ENCODE assay signal across 22 cellular contexts in genomic region chr7:77474756-77475155, GRCh38. TPM values are rescaled to one million over a fixed set of nuclear protein-coding genes. Genes with fewer than 3 reads are reported as not detected.
DNase-seq lines count a peak whose midpoint lies in the region; ATAC-seq, FAIRE-seq and TF ChIP-seq lines count a peak whose summit lies in the region.
"Had no signal": no experiment of that assay in that cellular context is flagged by ENCODE, and none has a peak within 500 bp of the region (broad histone marks: within the 10 kb centered on the region; RNA-seq: fewer than 3 reads in every experiment).

No MANE protein-coding gene starts in this region.

- no peak for FAIRE-seq in K562 (lab: Jason Lieb, UNC)
- FAIRE-seq: A204.1, GM12878, HepG2 had no signal

- in situ Hi-C loops in GM23248 (cut with MboI): no loop called here
- in situ Hi-C loops in K562 (cut with MboI): no loop called here

- H3F3A ChIP-seq in GM23248 (ENCODE audit: insufficient read depth): 0 out of 2 replicates have a peak, but pooled peaks cover 10% of the 10 kb centered on the region

- TF ChIP-seq CTCF in K562 (IDR thresholded peaks at IDR 0.05 in 2 of 3, conservative IDR thresholded peaks at IDR 0.05 in 1 of 3; ENCODE audit: insufficient read depth in 2 of 3, low read depth in 1 of 3, low read length in 3 of 3): no peak
- no peak for TF ChIP-seq CTCF in neutrophil (IDR thresholded peaks at IDR 0.05)

- BruUV-seq in K562 (replicated peaks; lab: Mats Ljungman, UMichigan): no TSS peak

- TF ChIP-seq POLR2A in K562 (conservative IDR thresholded peaks at IDR 0.05): no peak

- TF ChIP-seq EP300 in K562 (IDR thresholded peaks at IDR 0.05; ENCODE audit: low read length): no peak

- DNase-seq in GM23248 (no peak), K562 (ENCODE audit: extremely low read depth in 1 of 4, low spot score in 3 of 4) (no peak), NCI-H2196 (lab: John Stamatoyannopoulos, UW; ENCODE audit: unreplicated experiment) (no peak)
- DNase-seq in activated T-cell treated with anti-CD3 and anti-CD28 coated beads, Interleukin-2, amount 50 U/mL, for 1 hour: no peak
- DNase-seq: CD4-positive, CD25-positive, alpha-beta regulatory T cell; CD8-positive, alpha-beta memory T cell; COR-L47; DMS 273 treated with DMSO at 0.1 percent for 48 hours; DMS53; DND-41; EL; GOT3; H9; KG1 had no signal

- peak overlapping the region in 6 of 11 experiments; percentile 29 to 69 (median 62); a peak in 10 of 22 replicates for H3K4me2 ChIP-seq in BLaER1 treated with 17β-estradiol and CSF1 and Interleukin-3, amounts not matched to agents 10 nM and 100 nM
- H3K4me2 ChIP-seq in GM23248 (ENCODE audit: unreplicated experiment) (no peak overlapping the region), K562 (ENCODE audit: insufficient read depth, low read length) (no peak overlapping the region)
- H3K4me2 ChIP-seq: BLaER1 had no signal

- H3K9ac ChIP-seq in BLaER1 treated with 17β-estradiol and CSF1 and Interleukin-3, amounts not matched to agents 10 nM and 100 nM: no peak overlapping the region
- H3K9ac ChIP-seq in GM23248: no peak overlapping the region
- H3K9ac ChIP-seq in K562 (ENCODE audit: insufficient read depth in 1 of 2, low read depth in 2 of 2, low read length in 2 of 2): no peak overlapping the region
- H3K9ac ChIP-seq: BLaER1 had no signal

- POLR2A ChIA-PET in K562 (lab: Yijun Ruan, JAX): interaction anchor here (0.6 to 1.6 kb wide), 3 partner anchors 11 to 120 kb away, joined by 3 to 5 read pairs (median 3); no protein-coding TSS in a partner anchor

- no peak overlapping the region for H3K4me3 ChIP-seq in BLaER1 treated with 17β-estradiol and CSF1 and Interleukin-3, amounts not matched to agents 10 nM and 100 nM
- H3K4me3 ChIP-seq in GM23248 (no peak overlapping the region), K562 (no peak overlapping the region), neutrophil (ENCODE audit: low read depth in 1 of 2, low read length in 1 of 2) (no peak overlapping the region)
- H3K4me3 ChIP-seq: BLaER1, GM12878 had no signal

- no peaks in the 10 kb centered on the region for H3K9me1 ChIP-seq in K562 (ENCODE audit: control insufficient read depth, insufficient read depth, low read length)

- H3K27me3 ChIP-seq in BLaER1 treated with 17β-estradiol and CSF1 and Interleukin-3, amounts not matched to agents 10 nM and 100 nM: no peaks in the 10 kb centered on the region
- H3K27me3 ChIP-seq in GM23248 (replicated peaks; ENCODE audit: insufficient read depth) (no peaks in the 10 kb centered on the region), K562 (ENCODE audit: control insufficient read depth in 2 of 2, insufficient read depth in 2 of 2, low read length in 2 of 2) (peaks cover 12% of the 10 kb centered on the region in 2 experiments), neutrophil (no peaks in the 10 kb centered on the region)
- H3K27me3 ChIP-seq: BLaER1 had no signal

- no peaks in the 10 kb centered on the region for H3K36me3 ChIP-seq in BLaER1 treated with 17β-estradiol and CSF1 and Interleukin-3, amounts not matched to agents 10 nM and 100 nM
- H3K36me3 ChIP-seq in GM23248 (ENCODE audit: low read depth) (no peaks in the 10 kb centered on the region), K562 (ENCODE audit: control insufficient read depth, insufficient read depth, low read length) (no peaks in the 10 kb centered on the region), neutrophil (no peaks in the 10 kb centered on the region)
- H3K36me3 ChIP-seq: BLaER1 had no signal

- TF ChIP-seq RAD21 in K562 (CRISPR knock-in tag; conservative IDR thresholded peaks at IDR 0.05 in 1 of 2, IDR thresholded peaks at IDR 0.05 in 1 of 2): no peak

- ATAC-seq in K562 (no peak), GM19463 (IDR thresholded peaks at IDR 0.05; ENCODE audit: unreplicated experiment) (no peak)
- ATAC-seq: GM12878, HepG2 had no signal

- H3K4me1 ChIP-seq in BLaER1 treated with 17β-estradiol and CSF1 and Interleukin-3, amounts not matched to agents 10 nM and 100 nM: peaks cover 0 to 34% (median 11%) of the 10 kb centered on the region in 10 experiments; a peak in 11 of 20 replicates
- peaks cover 8% of the 10 kb centered on the region; the same call in 1 of the 2 replicates for H3K4me1 ChIP-seq in GM23248 (ENCODE audit: insufficient read depth)
- no peaks in the 10 kb centered on the region; a peak in 2 of 5 replicates for H3K4me1 ChIP-seq in K562 (replicated peaks in 1 of 2; ENCODE audit: control insufficient read depth in 2 of 2, insufficient read depth in 2 of 2, low read length in 2 of 2)
- H3K4me1 ChIP-seq in neutrophil (ENCODE audit: control insufficient read depth in 1 of 2, insufficient read depth in 1 of 2, low read depth in 1 of 2, low read length in 1 of 2): peaks cover 18 to 24% of the 10 kb centered on the region in 2 experiments
- H3K4me1 ChIP-seq: BLaER1 had no signal

- H3K79me2 ChIP-seq in GM23248 (ENCODE audit: insufficient read depth) (no peaks in the 10 kb centered on the region), K562 (ENCODE audit: control insufficient read depth, insufficient read depth, low read length) (no peaks in the 10 kb centered on the region)

- H3K9me2 ChIP-seq in GM23248 (ENCODE audit: insufficient read depth): no peaks in the 10 kb centered on the region

- H2AFZ ChIP-seq in GM23248 (peak overlapping the region; percentile 42; the same call in 1 of the 2 replicates), K562 (ENCODE audit: low read depth, low read length) (peak overlapping the region; percentile 36)

- WGBS in GM23248 (ENCODE audit: low coverage in 1 of 2, low lambda C conversion rate in 2 of 2, missing lambda C conversion rate in 2 of 2), 2 experiments: 67 to 70% methylated on average over 3 of the region's 3 CpGs
- WGBS in K562 (ENCODE audit: insufficient coverage, low coverage, missing lambda C conversion rate): 6% methylated on average over 3 of the region's 3 CpGs

- CTCF ChIA-PET in K562 (lab: Yijun Ruan, JAX; ENCODE audit: low intra/inter-chr PET ratio): no interaction called here

- peaks cover 0 to 9% (median 0%) of the 10 kb centered on the region in 11 experiments; a peak in 6 of 22 replicates for H3K9me3 ChIP-seq in BLaER1 treated with 17β-estradiol and CSF1 and Interleukin-3, amounts not matched to agents 10 nM and 100 nM (replicated peaks in 1 of 11)
- H3K9me3 ChIP-seq in GM23248 (ENCODE audit: low read depth) (no peaks in the 10 kb centered on the region), K562 (replicated peaks; ENCODE audit: control insufficient read depth, insufficient read depth, low read depth, low read length) (no peaks in the 10 kb centered on the region), neutrophil (no peaks in the 10 kb centered on the region)
- H3K9me3 ChIP-seq: BLaER1 had no signal

- H4K20me1 ChIP-seq in BLaER1 treated with 17β-estradiol and CSF1 and Interleukin-3, amounts not matched to agents 10 nM and 100 nM: no peaks in the 10 kb centered on the region
- H4K20me1 ChIP-seq in GM23248 (ENCODE audit: insufficient read depth) (no peaks in the 10 kb centered on the region), K562 (replicated peaks; ENCODE audit: control insufficient read depth, insufficient read depth, low read length) (no peaks in the 10 kb centered on the region)
- H4K20me1 ChIP-seq: BLaER1 had no signal

- intact Hi-C loops in K562 (cut with micrococcal nuclease): no loop called here

- H3K27ac ChIP-seq in BLaER1 treated with 17β-estradiol and CSF1 and Interleukin-3, amounts not matched to agents 10 nM and 100 nM: no peak overlapping the region; a peak in 2 of 22 replicates
- no peak overlapping the region for H3K27ac ChIP-seq in GM23248
- no peak overlapping the region for H3K27ac ChIP-seq in K562 (ENCODE audit: extremely low read depth, low read depth, low read length)
- peak overlapping the region; percentile 0 for H3K27ac ChIP-seq in neutrophil
- H3K27ac ChIP-seq: BLaER1 had no signal

TF ChIP-seq in K562, 482 proteins besides CTCF, POLR2A, EP300 and RAD21 (continues in another document):
- TF ChIP-seq HNRNPH1 (optimal IDR thresholded peaks at IDR 0.05; ENCODE audit: low read depth, low read length) (no peak), ZNF239 (CRISPR knock-in tag; IDR thresholded peaks at IDR 0.05) (peak; percentile 80), TEAD1 (CRISPR knock-in tag; IDR thresholded peaks at IDR 0.05) (peak in 1 of 2 experiments; percentile 75; a peak in 1 of 4 replicates), ZNF57 (CRISPR knock-in tag; IDR thresholded peaks at IDR 0.05) (no peak)
- TF ChIP-seq, protein P1, sequence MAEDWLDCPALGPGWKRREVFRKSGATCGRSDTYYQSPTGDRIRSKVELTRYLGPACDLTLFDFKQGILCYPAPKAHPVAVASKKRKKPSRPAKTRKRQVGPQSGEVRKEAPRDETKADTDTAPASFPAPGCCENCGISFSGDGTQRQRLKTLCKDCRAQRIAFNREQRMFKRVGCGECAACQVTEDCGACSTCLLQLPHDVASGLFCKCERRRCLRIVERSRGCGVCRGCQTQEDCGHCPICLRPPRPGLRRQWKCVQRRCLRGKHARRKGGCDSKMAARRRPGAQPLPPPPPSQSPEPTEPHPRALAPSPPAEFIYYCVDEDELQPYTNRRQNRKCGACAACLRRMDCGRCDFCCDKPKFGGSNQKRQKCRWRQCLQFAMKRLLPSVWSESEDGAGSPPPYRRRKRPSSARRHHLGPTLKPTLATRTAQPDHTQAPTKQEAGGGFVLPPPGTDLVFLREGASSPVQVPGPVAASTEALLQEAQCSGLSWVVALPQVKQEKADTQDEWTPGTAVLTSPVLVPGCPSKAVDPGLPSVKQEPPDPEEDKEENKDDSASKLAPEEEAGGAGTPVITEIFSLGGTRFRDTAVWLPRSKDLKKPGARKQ (CRISPR knock-in tag; IDR thresholded peaks at IDR 0.05): no peak

RNA-seq across cellular contexts. Expression of gene GSAP, which starts 58.6 kb away (rescaled TPM):
- 4.3 and 5.2 TPM in 2 replicates for total RNA-seq in GM23248 (2014; rRNA removed; shearing (Covaris generic))
- 4.1 and 4.2 TPM in 2 replicates for polyA plus RNA-seq in GM23248 (2016; fragmentation: Nextera tagmentation; extraction: Ambion mirVana)
- total RNA-seq in K562 (2011; cell fraction: chromatin; rRNA removed; ENCODE audit: low replicate concordance): not detected in 2 replicates
- total RNA-seq in K562 (2011; cell fraction: nucleolus; rRNA removed): not detected in 2 replicates
- not detected in 2 replicates for total RNA-seq in K562 (2011; cell fraction: nucleoplasm; rRNA removed)
- not detected in 2 replicates for total RNA-seq in K562 (2014; rRNA removed)
- total RNA-seq in K562 (2014; rRNA removed; fragmentation: Illumina TruSeq; extraction: Trizol): not detected in 2 replicates
- not detected in 2 replicates for total RNA-seq in K562 (2015; rRNA removed; fragmentation: Illumina TruSeq; extraction: Trizol)
- 0.13 TPM in 1 of 2 replicates, not detected in the other for total RNA-seq in K562 (2021)
- polyA plus RNA-seq in K562 (2011; rRNA removed): not detected in 2 replicates
- not detected in 2 replicates for polyA plus RNA-seq in K562 (2011; cell fraction: cytosol; rRNA removed)
- not detected in 2 replicates for polyA plus RNA-seq in K562 (2011; cell fraction: nucleus; rRNA removed)
- not detected in 2 replicates for polyA plus RNA-seq in K562 (2012)
- not detected in 2 replicates for polyA plus RNA-seq in K562 (2014; fragmentation: Illumina TruSeq; extraction: Trizol)
- polyA plus RNA-seq in K562 (2014; fragmentation: Nextera tagmentation; extraction: Ambion mirVana): not detected
- not detected in 2 replicates for polyA plus RNA-seq in K562 (2014; rRNA removed)
- polyA minus RNA-seq in K562 (2011; rRNA and poly(A)+ RNA removed): not detected in 2 replicates
- not detected in 2 replicates for polyA minus RNA-seq in K562 (2011; cell fraction: cytosol; rRNA and poly(A)+ RNA removed)
- polyA minus RNA-seq in K562 (2011; cell fraction: nucleus; rRNA and poly(A)+ RNA removed): not detected in 2 replicates
- total RNA-seq: G401 had no signal

Comparison
In these comparisons a context has a peak if more than half of its experiments do, and no peak if none do; other contexts are left out.
1. H3K4me2 ChIP-seq: peak in BLaER1 treated with 17β-estradiol and CSF1 and Interleukin-3, amounts not matched to agents 10 nM and 100 nM (6 of 11); none in GM23248 (single experiment) and K562 (single experiment).